3 cellular contexts compared by ENCODE assay signal in genomic region chr19:13478576-13478975, GRCh38.
"Had no signal": no experiment of that assay in that cellular context is flagged by ENCODE, and none has a peak within 500 bp of the region (broad histone marks: within the 10 kb centered on the region; RNA-seq: fewer than 3 reads in every experiment).

No MANE protein-coding gene starts in this region.

- H3K4me3 ChIP-seq: GM12878 had no signal

- ATAC-seq: GM12878 had no signal

- DNase-seq: GDM1, GF-D8 had no signal
